ENCODE assay signal across 8 cellular contexts in genomic region chr10:103244663-103245271, GRCh38. TPM values are rescaled to one million over a fixed set of nuclear protein-coding genes. Genes with fewer than 3 reads are reported as not detected.
DNase-seq lines count a peak whose midpoint lies in the region; ATAC-seq and TF ChIP-seq lines count a peak whose summit lies in the region.

No MANE protein-coding gene starts in this region.

- H3K9me3 Mint-ChIP-seq in activated T-helper 1 cell treated with anti-CD3 and anti-CD28 coated beads, Interleukin-12 subunit alpha, Interleukin-12 subunit beta, Interleukin-2, Interleukin-4 antibody, amounts not matched to agents 30 ng/mL and 10 ng/mL and 1 ng/mL, durations not matched to agents 14 hours and 24 hours and 36 hours, result no peaks in the 10 kb centered on the region

- in situ Hi-C loops in Caki2 (cut with HindIII; ENCODE audit: low pct_unique_long_range_greater_than_20kb, low sequenced_read_pairs), result no loop called here

- TF ChIP-seq POLR2A in suprapubic skin (IDR thresholded peaks at IDR 0.05), result no peak

- H3K4me3 ChIP-seq in fibroblast of villous mesenchyme (ENCODE audit: low read depth, low read length) (no peak overlapping the region), neutrophil (ENCODE audit: low read depth in 1 of 2, low read length in 1 of 2) (no peak overlapping the region), suprapubic skin (no peak overlapping the region)

- H3K9me3 ChIP-seq in neutrophil (no peaks in the 10 kb centered on the region), suprapubic skin (no peaks in the 10 kb centered on the region)

- peaks cover 6% of the 10 kb centered on the region for H3K27me3 Mint-ChIP-seq in activated T-helper 1 cell treated with anti-CD3 and anti-CD28 coated beads, Interleukin-12 subunit alpha, Interleukin-12 subunit beta, Interleukin-2, Interleukin-4 antibody, amounts not matched to agents 30 ng/mL and 10 ng/mL and 1 ng/mL, durations not matched to agents 14 hours and 24 hours and 36 hours (ENCODE audit: insufficient read depth)

- intact Hi-C loops in activated T-helper 1 cell treated with anti-CD3 and anti-CD28 coated beads, Interleukin-12 subunit alpha, Interleukin-12 subunit beta, Interleukin-2, Interleukin-4 antibody, amounts not matched to agents 30 ng/mL and 10 ng/mL and 1 ng/mL, durations not matched to agents 14 hours and 24 hours and 36 hours (cut with micrococcal nuclease), result loop anchor here (1.0 to 5.0 kb wide), 5 partner anchors 52 to 409 kb away; partner anchors contain the start of gene NT5C2

- TF ChIP-seq CTCF in fibroblast of villous mesenchyme (IDR thresholded peaks at IDR 0.05; ENCODE audit: insufficient read depth, low read depth, low read length) (peak; percentile 94), neutrophil (IDR thresholded peaks at IDR 0.05) (peak; percentile 93), suprapubic skin (IDR thresholded peaks at IDR 0.05) (peak; percentile 81 to 89)

- TF ChIP-seq EP300 in suprapubic skin (IDR thresholded peaks at IDR 0.05), result no peak

- DNase-seq in Caki2 (ENCODE audit: low read depth), result peak; percentile 55
- peak; percentile 38 for DNase-seq in RPMI8226
- DNase-seq in activated T-helper 1 cell treated with anti-CD3 and anti-CD28 coated beads, Interleukin-12 subunit alpha, Interleukin-12 subunit beta, Interleukin-2, Interleukin-4 antibody, amounts not matched to agents 30 ng/mL and 10 ng/mL and 1 ng/mL, durations not matched to agents 14 hours and 24 hours and 36 hours (ENCODE audit: low spot score), result peak; percentile 50
- peak; percentile 80 for DNase-seq in fibroblast of villous mesenchyme (ENCODE audit: low read depth)
- DNase-seq in suprapubic skin (ENCODE audit: low spot score in 2 of 2), result peak; percentile 85 to 87

- H3K27me3 ChIP-seq in neutrophil (no peaks in the 10 kb centered on the region), suprapubic skin (no peaks in the 10 kb centered on the region)

- ATAC-seq in HG03342 (IDR thresholded peaks at IDR 0.05; ENCODE audit: unreplicated experiment) (peak; percentile 61), GM21360 (IDR thresholded peaks at IDR 0.05; ENCODE audit: unreplicated experiment) (no peak)

- peaks cover 29 to 39% of the 10 kb centered on the region in 2 experiments for H3K4me1 ChIP-seq in neutrophil (ENCODE audit: control insufficient read depth in 1 of 2, insufficient read depth in 1 of 2, low read depth in 1 of 2, low read length in 1 of 2)
- peaks cover 31% of the 10 kb centered on the region for H3K4me1 ChIP-seq in suprapubic skin

- no peak overlapping the region for H3K27ac Mint-ChIP-seq in activated T-helper 1 cell treated with anti-CD3 and anti-CD28 coated beads, Interleukin-12 subunit alpha, Interleukin-12 subunit beta, Interleukin-2, Interleukin-4 antibody, amounts not matched to agents 30 ng/mL and 10 ng/mL and 1 ng/mL, durations not matched to agents 14 hours and 24 hours and 36 hours

- H3K36me3 Mint-ChIP-seq in activated T-helper 1 cell treated with anti-CD3 and anti-CD28 coated beads, Interleukin-12 subunit alpha, Interleukin-12 subunit beta, Interleukin-2, Interleukin-4 antibody, amounts not matched to agents 30 ng/mL and 10 ng/mL and 1 ng/mL, durations not matched to agents 14 hours and 24 hours and 36 hours (ENCODE audit: low read depth), result no peaks in the 10 kb centered on the region

- H3K4me3 Mint-ChIP-seq in activated T-helper 1 cell treated with anti-CD3 and anti-CD28 coated beads, Interleukin-12 subunit alpha, Interleukin-12 subunit beta, Interleukin-2, Interleukin-4 antibody, amounts not matched to agents 30 ng/mL and 10 ng/mL and 1 ng/mL, durations not matched to agents 14 hours and 24 hours and 36 hours, result no peak overlapping the region

- H3K36me3 ChIP-seq in neutrophil, result no peaks in the 10 kb centered on the region
- H3K36me3 ChIP-seq in suprapubic skin, result no peaks in the 10 kb centered on the region

- 31% methylated on average over 9 of the region's 9 CpGs for WGBS in suprapubic skin

- H3K27ac ChIP-seq in neutrophil (no peak overlapping the region), suprapubic skin (no peak overlapping the region)

- peaks cover 31% of the 10 kb centered on the region for H3K4me1 Mint-ChIP-seq in activated T-helper 1 cell treated with anti-CD3 and anti-CD28 coated beads, Interleukin-12 subunit alpha, Interleukin-12 subunit beta, Interleukin-2, Interleukin-4 antibody, amounts not matched to agents 30 ng/mL and 10 ng/mL and 1 ng/mL, durations not matched to agents 14 hours and 24 hours and 36 hours (ENCODE audit: low read depth)

RNA-seq across cellular contexts. Expression of gene RPEL1, which starts 0.9 kb away (rescaled TPM):
- total RNA-seq in Caki2 (2014; rRNA removed; shearing (Covaris generic); ENCODE audit: low replicate concordance), result not detected in 2 replicates
- not detected in 2 replicates for total RNA-seq in activated T-helper 1 cell treated with anti-CD3 and anti-CD28 coated beads, Interleukin-12 subunit alpha, Interleukin-12 subunit beta, Interleukin-2, Interleukin-4 antibody, amounts not matched to agents 30 ng/mL and 10 ng/mL and 1 ng/mL, durations not matched to agents 14 hours and 24 hours and 36 hours
- total RNA-seq in fibroblast of villous mesenchyme, result 0.32 and 0.43 TPM in 2 replicates
- total RNA-seq in suprapubic skin, result not detected

RNA-seq across cellular contexts. Expression of gene INA, which starts 32.2 kb away (rescaled TPM):
- total RNA-seq in Caki2 (2014; rRNA removed; shearing (Covaris generic); ENCODE audit: low replicate concordance), result not detected in 2 replicates
- 1.5 TPM in 2 replicates for total RNA-seq in activated T-helper 1 cell treated with anti-CD3 and anti-CD28 coated beads, Interleukin-12 subunit alpha, Interleukin-12 subunit beta, Interleukin-2, Interleukin-4 antibody, amounts not matched to agents 30 ng/mL and 10 ng/mL and 1 ng/mL, durations not matched to agents 14 hours and 24 hours and 36 hours
- total RNA-seq in fibroblast of villous mesenchyme (1.3 and 1.7 TPM in 2 replicates), suprapubic skin (1 to 10 TPM in 1 of 4 donors, under 1 TPM in 1, not detected in 2; 0.60 to 1.3 TPM)

RNA-seq across cellular contexts. Expression of gene NT5C2, which starts 51.7 kb away (rescaled TPM):
- total RNA-seq in Caki2 (2014; rRNA removed; shearing (Covaris generic); ENCODE audit: low replicate concordance), result 24.6 and 30.0 TPM in 2 replicates
- 52.0 and 56.5 TPM in 2 replicates for total RNA-seq in activated T-helper 1 cell treated with anti-CD3 and anti-CD28 coated beads, Interleukin-12 subunit alpha, Interleukin-12 subunit beta, Interleukin-2, Interleukin-4 antibody, amounts not matched to agents 30 ng/mL and 10 ng/mL and 1 ng/mL, durations not matched to agents 14 hours and 24 hours and 36 hours
- 64.4 and 92.0 TPM in 2 replicates for total RNA-seq in fibroblast of villous mesenchyme
- total RNA-seq in suprapubic skin, result 10 to 100 TPM; 28.4 to 51.5 (median 33.2) TPM
